ENCODE assay signal across 1 cellular context in the genomic region with DNA sequence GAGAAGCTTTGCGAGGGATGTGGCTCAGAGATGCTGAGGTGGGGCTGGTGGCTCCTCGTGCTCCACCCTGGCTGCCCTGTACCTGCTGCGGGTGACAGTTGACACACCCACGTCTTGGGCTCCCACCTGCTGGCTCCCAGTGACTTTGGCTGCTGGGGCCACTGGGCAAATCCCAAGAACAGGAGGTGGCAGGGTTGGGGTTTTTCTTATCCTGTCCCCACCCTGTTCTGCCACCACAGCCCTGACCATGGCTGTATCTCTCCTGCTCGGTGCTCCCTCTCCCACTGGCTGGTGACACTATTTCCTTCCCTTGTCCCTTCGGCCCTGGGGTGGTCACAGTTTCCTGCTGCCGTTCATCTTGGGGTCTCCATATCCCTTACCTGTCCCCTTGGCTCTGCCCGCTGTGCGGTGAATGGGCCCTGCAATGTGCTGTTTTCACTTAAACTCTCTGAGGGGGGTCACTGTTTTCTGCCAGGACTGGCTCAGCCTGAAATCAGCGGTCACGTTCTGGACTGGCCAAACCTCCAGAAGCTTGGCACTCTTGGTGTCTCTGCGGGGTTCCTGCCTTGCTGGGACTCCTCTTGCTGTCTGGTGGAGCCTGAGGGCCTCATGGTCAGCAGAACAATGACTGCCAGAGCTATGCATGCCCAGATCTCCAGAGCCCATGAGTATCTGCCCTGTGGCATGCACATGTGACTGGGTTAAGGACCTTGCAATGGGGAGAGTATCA.
TF ChIP-seq lines count a peak whose summit lies in the region.

No MANE protein-coding gene starts in this region.

TF ChIP-seq in GM23338, 12 proteins besides CTCF, POLR2A, EP300 and RAD21 (continued from another document):
- TF ChIP-seq, protein P1, sequence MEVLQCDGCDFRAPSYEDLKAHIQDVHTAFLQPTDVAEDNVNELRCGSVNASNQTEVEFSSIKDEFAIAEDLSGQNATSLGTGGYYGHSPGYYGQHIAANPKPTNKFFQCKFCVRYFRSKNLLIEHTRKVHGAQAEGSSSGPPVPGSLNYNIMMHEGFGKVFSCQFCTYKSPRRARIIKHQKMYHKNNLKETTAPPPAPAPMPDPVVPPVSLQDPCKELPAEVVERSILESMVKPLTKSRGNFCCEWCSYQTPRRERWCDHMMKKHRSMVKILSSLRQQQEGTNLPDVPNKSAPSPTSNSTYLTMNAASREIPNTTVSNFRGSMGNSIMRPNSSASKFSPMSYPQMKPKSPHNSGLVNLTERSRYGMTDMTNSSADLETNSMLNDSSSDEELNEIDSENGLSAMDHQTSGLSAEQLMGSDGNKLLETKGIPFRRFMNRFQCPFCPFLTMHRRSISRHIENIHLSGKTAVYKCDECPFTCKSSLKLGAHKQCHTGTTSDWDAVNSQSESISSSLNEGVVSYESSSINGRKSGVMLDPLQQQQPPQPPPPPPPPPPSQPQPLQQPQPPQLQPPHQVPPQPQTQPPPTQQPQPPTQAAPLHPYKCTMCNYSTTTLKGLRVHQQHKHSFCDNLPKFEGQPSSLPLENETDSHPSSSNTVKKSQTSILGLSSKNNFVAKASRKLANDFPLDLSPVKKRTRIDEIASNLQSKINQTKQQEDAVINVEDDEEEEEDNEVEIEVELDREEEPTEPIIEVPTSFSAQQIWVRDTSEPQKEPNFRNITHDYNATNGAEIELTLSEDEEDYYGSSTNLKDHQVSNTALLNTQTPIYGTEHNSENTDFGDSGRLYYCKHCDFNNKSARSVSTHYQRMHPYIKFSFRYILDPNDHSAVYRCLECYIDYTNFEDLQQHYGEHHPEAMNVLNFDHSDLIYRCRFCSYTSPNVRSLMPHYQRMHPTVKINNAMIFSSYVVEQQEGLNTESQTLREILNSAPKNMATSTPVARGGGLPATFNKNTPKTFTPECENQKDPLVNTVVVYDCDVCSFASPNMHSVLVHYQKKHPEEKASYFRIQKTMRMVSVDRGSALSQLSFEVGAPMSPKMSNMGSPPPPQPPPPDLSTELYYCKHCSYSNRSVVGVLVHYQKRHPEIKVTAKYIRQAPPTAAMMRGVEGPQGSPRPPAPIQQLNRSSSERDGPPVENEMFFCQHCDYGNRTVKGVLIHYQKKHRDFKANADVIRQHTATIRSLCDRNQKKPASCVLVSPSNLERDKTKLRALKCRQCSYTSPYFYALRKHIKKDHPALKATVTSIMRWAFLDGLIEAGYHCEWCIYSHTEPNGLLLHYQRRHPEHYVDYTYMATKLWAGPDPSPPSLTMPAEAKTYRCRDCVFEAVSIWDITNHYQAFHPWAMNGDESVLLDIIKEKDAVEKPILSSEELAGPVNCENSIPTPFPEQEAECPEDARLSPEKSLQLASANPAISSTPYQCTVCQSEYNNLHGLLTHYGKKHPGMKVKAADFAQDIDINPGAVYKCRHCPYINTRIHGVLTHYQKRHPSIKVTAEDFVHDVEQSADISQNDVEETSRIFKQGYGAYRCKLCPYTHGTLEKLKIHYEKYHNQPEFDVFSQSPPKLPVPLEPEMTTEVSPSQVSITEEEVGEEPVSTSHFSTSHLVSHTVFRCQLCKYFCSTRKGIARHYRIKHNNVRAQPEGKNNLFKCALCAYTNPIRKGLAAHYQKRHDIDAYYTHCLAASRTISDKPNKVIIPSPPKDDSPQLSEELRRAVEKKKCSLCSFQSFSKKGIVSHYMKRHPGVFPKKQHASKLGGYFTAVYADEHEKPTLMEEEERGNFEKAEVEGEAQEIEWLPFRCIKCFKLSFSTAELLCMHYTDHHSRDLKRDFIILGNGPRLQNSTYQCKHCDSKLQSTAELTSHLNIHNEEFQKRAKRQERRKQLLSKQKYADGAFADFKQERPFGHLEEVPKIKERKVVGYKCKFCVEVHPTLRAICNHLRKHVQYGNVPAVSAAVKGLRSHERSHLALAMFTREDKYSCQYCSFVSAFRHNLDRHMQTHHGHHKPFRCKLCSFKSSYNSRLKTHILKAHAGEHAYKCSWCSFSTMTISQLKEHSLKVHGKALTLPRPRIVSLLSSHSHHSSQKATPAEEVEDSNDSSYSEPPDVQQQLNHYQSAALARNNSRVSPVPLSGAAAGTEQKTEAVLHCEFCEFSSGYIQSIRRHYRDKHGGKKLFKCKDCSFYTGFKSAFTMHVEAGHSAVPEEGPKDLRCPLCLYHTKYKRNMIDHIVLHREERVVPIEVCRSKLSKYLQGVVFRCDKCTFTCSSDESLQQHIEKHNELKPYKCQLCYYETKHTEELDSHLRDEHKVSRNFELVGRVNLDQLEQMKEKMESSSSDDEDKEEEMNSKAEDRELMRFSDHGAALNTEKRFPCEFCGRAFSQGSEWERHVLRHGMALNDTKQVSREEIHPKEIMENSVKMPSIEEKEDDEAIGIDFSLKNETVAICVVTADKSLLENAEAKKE (CRISPR knock-in tag; IDR thresholded peaks at IDR 0.05) = no peak
- TF ChIP-seq, protein P2, sequence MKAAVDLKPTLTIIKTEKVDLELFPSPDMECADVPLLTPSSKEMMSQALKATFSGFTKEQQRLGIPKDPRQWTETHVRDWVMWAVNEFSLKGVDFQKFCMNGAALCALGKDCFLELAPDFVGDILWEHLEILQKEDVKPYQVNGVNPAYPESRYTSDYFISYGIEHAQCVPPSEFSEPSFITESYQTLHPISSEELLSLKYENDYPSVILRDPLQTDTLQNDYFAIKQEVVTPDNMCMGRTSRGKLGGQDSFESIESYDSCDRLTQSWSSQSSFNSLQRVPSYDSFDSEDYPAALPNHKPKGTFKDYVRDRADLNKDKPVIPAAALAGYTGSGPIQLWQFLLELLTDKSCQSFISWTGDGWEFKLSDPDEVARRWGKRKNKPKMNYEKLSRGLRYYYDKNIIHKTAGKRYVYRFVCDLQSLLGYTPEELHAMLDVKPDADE (IDR thresholded peaks at IDR 0.05) = no peak
- TF ChIP-seq STAT1 (IDR thresholded peaks at IDR 0.05; ENCODE audit: unreplicated experiment) (no peak), ZNF331 (CRISPR knock-in tag; IDR thresholded peaks at IDR 0.05; ENCODE audit: low read depth) (no peak), JUNB (IDR thresholded peaks at IDR 0.05; ENCODE audit: unreplicated experiment) (no peak), CREB1 (CRISPR knock-in tag; IDR thresholded peaks at IDR 0.05; ENCODE audit: low read depth) (no peak), EZH2phosphoT487 (IDR thresholded peaks at IDR 0.05; ENCODE audit: unreplicated experiment) (no peak)
